8 cellular contexts compared by ENCODE assay signal in genomic region chr11:66958232-66958955, GRCh38.
DNase-seq lines count a peak whose midpoint lies in the region; ATAC-seq and TF ChIP-seq lines count a peak whose summit lies in the region.

PC (minus strand) TSS chr11:66958383; CDS start chr11:66872159, 86,224 bp downstream.

- DNase-seq in AG10803 (ENCODE audit: low read depth) (peak; percentile 100), GM19238 (ENCODE audit: insufficient read length, low spot score) (peak; percentile 95), NCI-H524 (lab: John Stamatoyannopoulos, UW) (peak; percentile 97 to 99), dedifferentiated amniotic fluid mesenchymal stem cell (ENCODE audit: extremely low spot score) (peak; percentile 100), left kidney (ENCODE audit: low read depth, low spot score) (peak; percentile 100)
- DNase-seq in activated CD4-positive, alpha-beta T cell treated with anti-CD3 and anti-CD28 coated beads, Interleukin-2, amount 50 U/mL, for 4 hours = peak; percentile 96 to 97
- peak; percentile 99 for DNase-seq in stimulated activated CD4-positive, alpha-beta T cell treated with anti-CD3 and anti-CD28 coated beads, Interleukin-1b, Interleukin-23, amount 100 ng/mL, for 48 hours

- H3K4me3 ChIP-seq in AG10803 (ENCODE audit: low read length) = peak within 1 kb of the TSS; percentile 72

- TF ChIP-seq CTCF in AG10803 (conservative IDR thresholded peaks at IDR 0.05; ENCODE audit: low read length) = no peak

- ATAC-seq in HG03439 (IDR thresholded peaks at IDR 0.05; ENCODE audit: unreplicated experiment) = peak; percentile 95

Comparison
In these comparisons a context has a peak if more than half of its experiments do, and no peak if none do; other contexts are left out.
1. Peak in every context shown above with its lines: DNase-seq, ATAC-seq and H3K4me3 ChIP-seq.